ENCODE assay signal across 10 cellular contexts in the genomic region with DNA sequence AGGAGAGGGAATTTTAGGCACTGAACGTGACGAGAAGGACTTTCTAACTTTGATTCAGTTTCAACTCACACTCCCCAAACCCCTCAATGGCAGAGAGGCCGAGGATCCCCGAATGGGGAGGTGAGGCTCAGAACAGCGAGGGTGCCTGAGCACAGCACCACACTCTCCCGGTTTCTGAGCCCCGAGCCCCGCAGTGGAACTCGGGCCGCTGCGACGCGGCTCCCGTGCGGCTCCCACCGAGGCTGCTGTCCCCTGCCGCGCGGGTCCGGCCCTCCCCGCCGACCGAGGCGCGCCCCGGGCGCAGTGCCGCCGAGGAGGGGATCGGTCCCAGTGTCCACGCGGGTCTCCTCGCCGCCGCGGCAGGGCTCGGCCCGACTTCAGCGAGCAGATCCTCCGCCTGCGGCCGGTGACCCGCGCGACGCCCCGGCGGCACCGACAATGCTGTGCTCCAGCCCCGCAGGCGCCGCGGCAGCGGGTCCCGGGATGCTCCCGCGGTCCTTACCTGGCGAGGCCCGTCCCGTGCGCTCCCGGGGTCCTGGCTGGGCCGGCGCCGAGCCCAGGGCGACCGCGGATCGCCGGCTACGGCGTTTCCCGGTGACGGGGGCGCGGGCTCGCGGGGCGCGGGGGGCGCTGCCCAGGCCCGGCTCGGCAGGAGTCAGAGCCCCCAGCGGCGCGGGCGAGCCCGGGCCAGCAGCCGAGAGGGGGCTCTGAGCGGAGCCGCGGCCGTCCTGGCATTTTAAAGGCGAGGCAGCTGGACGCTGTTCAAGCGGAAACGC. TPM values are rescaled to one million over a fixed set of nuclear protein-coding genes. Genes with fewer than 3 reads are reported as not detected.
DNase-seq lines count a peak whose midpoint lies in the region; ATAC-seq and TF ChIP-seq lines count a peak whose summit lies in the region.
"Had no signal": no experiment of that assay in that cellular context is flagged by ENCODE, and none has a peak within 500 bp of the region (broad histone marks: within the 10 kb centered on the region; RNA-seq: fewer than 3 reads in every experiment).

TSS of gene CTXND1 (minus strand) at position 709 of the 776 bp plus-strand sequence. CDS start 50,264 bp downstream, outside the sequence.

- peak within 1 kb of the TSS; percentile 27 for H3K4me3 ChIP-seq in mesodermal cell (ENCODE audit: extremely low read depth, insufficient read depth, low read length, poor library complexity, severe bottlenecking)
- peak within 1 kb of the TSS; percentile 44 for H3K4me3 ChIP-seq in upper lobe of right lung

- TF ChIP-seq CTCF in upper lobe of right lung (IDR thresholded peaks at IDR 0.05) = no peak

- H3K27me3 ChIP-seq in upper lobe of right lung = peaks cover 66% of the 10 kb centered on the region

- H3K27ac Mint-ChIP-seq in activated CD4-positive, alpha-beta memory T cell treated with anti-CD3 and anti-CD28 coated beads for 36 hours = no peak within 1 kb of the TSS
- no peak within 1 kb of the TSS for H3K27ac Mint-ChIP-seq in activated CD4-positive, alpha-beta memory T cell treated with anti-CD3 and anti-CD28 coated beads, Interleukin-2, amount 10 ng/mL, durations not matched to agents 7 days and 5 days
- H3K27ac Mint-ChIP-seq: CD4-positive, CD25-positive, alpha-beta regulatory T cell had no signal

- peak within 1 kb of the TSS; percentile 31 for H3K4me3 Mint-ChIP-seq in activated CD4-positive, alpha-beta memory T cell treated with anti-CD3 and anti-CD28 coated beads for 36 hours
- H3K4me3 Mint-ChIP-seq in activated CD4-positive, alpha-beta memory T cell treated with anti-CD3 and anti-CD28 coated beads, Interleukin-2, amount 10 ng/mL, durations not matched to agents 7 days and 5 days = no peak within 1 kb of the TSS

- peaks cover 7% of the 10 kb centered on the region for H3K4me1 Mint-ChIP-seq in activated CD4-positive, alpha-beta memory T cell treated with anti-CD3 and anti-CD28 coated beads for 36 hours (ENCODE audit: low read depth)
- peaks cover 6% of the 10 kb centered on the region for H3K4me1 Mint-ChIP-seq in activated CD4-positive, alpha-beta memory T cell treated with anti-CD3 and anti-CD28 coated beads, Interleukin-2, amount 10 ng/mL, durations not matched to agents 7 days and 5 days

- H3K36me3 Mint-ChIP-seq in activated CD4-positive, alpha-beta memory T cell treated with anti-CD3 and anti-CD28 coated beads for 36 hours = no peaks in the 10 kb centered on the region
- no peaks in the 10 kb centered on the region for H3K36me3 Mint-ChIP-seq in activated CD4-positive, alpha-beta memory T cell treated with anti-CD3 and anti-CD28 coated beads, Interleukin-2, amount 10 ng/mL, durations not matched to agents 7 days and 5 days (ENCODE audit: low read depth)
- H3K36me3 Mint-ChIP-seq: CD4-positive, CD25-positive, alpha-beta regulatory T cell had no signal

- peaks cover 55% of the 10 kb centered on the region for H3K27me3 Mint-ChIP-seq in activated CD4-positive, alpha-beta memory T cell treated with anti-CD3 and anti-CD28 coated beads for 36 hours
- peaks cover 69% of the 10 kb centered on the region for H3K27me3 Mint-ChIP-seq in activated CD4-positive, alpha-beta memory T cell treated with anti-CD3 and anti-CD28 coated beads, Interleukin-2, amount 10 ng/mL, durations not matched to agents 7 days and 5 days

- ATAC-seq in upper lobe of right lung = peak; percentile 68
- no peak for ATAC-seq in GM18502 (IDR thresholded peaks at IDR 0.05; ENCODE audit: poor library complexity, unreplicated experiment)

- CTCF ChIA-PET in activated CD4-positive, alpha-beta memory T cell treated with anti-CD3 and anti-CD28 coated beads for 36 hours (lab: Charles Lee) = no interaction called here
- CTCF ChIA-PET in activated CD4-positive, alpha-beta memory T cell treated with anti-CD3 and anti-CD28 coated beads, Interleukin-2, amount 10 ng/mL, durations not matched to agents 7 days and 5 days (lab: Charles Lee) = no interaction called here

- H3K36me3 ChIP-seq in mesodermal cell (ENCODE audit: control insufficient read depth, insufficient read depth, low read length) (no peaks in the 10 kb centered on the region), upper lobe of right lung (no peaks in the 10 kb centered on the region)

- 1% methylated on average over 65 to 81 of the region's 97 CpGs for WGBS in mesodermal cell (ENCODE audit: insufficient coverage in 2 of 2), 2 experiments

- H3K9me3 ChIP-seq in mesodermal cell (ENCODE audit: control insufficient read depth, low read length) (no peaks in the 10 kb centered on the region), upper lobe of right lung (no peaks in the 10 kb centered on the region)

- no peaks in the 10 kb centered on the region for H3K4me1 ChIP-seq in mesodermal cell (ENCODE audit: control insufficient read depth, insufficient read depth, low read length, poor library complexity, severe bottlenecking)
- H3K4me1 ChIP-seq in upper lobe of right lung = no peaks in the 10 kb centered on the region

- H3K9me3 Mint-ChIP-seq in activated CD4-positive, alpha-beta memory T cell treated with anti-CD3 and anti-CD28 coated beads for 36 hours = no peaks in the 10 kb centered on the region
- H3K9me3 Mint-ChIP-seq in activated CD4-positive, alpha-beta memory T cell treated with anti-CD3 and anti-CD28 coated beads, Interleukin-2, amount 10 ng/mL, durations not matched to agents 7 days and 5 days = no peaks in the 10 kb centered on the region

- DNase-seq in activated CD4-positive, alpha-beta memory T cell treated with anti-CD3 and anti-CD28 coated beads for 36 hours = no peak
- no peak for DNase-seq in activated CD4-positive, alpha-beta memory T cell treated with anti-CD3 and anti-CD28 coated beads, Interleukin-2, amount 10 ng/mL, durations not matched to agents 7 days and 5 days
- peak; percentile 24 for DNase-seq in cortex of kidney (lab: John Stamatoyannopoulos, UW)
- peak; percentile 66 for DNase-seq in upper lobe of right lung
- DNase-seq in H4 (ENCODE audit: low spot score) = no peak
- no peak for DNase-seq in medulla oblongata (ENCODE audit: extremely low spot score)
- DNase-seq: activated CD4-positive, CD25-positive, alpha-beta regulatory T cell treated with anti-CD3 and anti-CD28 coated beads, Interleukin-2, amount 50 U/mL, for 72 hours; CD4-positive, CD25-positive, alpha-beta regulatory T cell had no signal

- POLR2A ChIA-PET in activated CD4-positive, alpha-beta memory T cell treated with anti-CD3 and anti-CD28 coated beads for 36 hours (lab: Charles Lee) = no interaction called here
- POLR2A ChIA-PET in activated CD4-positive, alpha-beta memory T cell treated with anti-CD3 and anti-CD28 coated beads, Interleukin-2, amount 10 ng/mL, durations not matched to agents 7 days and 5 days (lab: Charles Lee) = no interaction called here

- H3K27ac ChIP-seq in mesodermal cell (ENCODE audit: low read depth, low read length, severe bottlenecking) (no peak within 1 kb of the TSS), upper lobe of right lung (no peak within 1 kb of the TSS)

- intact Hi-C loops in activated CD4-positive, alpha-beta memory T cell treated with anti-CD3 and anti-CD28 coated beads for 36 hours (cut with micrococcal nuclease) = no loop called here
- intact Hi-C loops in upper lobe of right lung (cut with DNase I) = no loop called here

RNA-seq across cellular contexts. Expression of gene CTXND1, which starts in this region (rescaled TPM):
- not detected for total RNA-seq in activated CD4-positive, alpha-beta memory T cell treated with anti-CD3 and anti-CD28 coated beads for 36 hours
- total RNA-seq in activated CD4-positive, alpha-beta memory T cell treated with anti-CD3 and anti-CD28 coated beads, Interleukin-2, amount 10 ng/mL, durations not matched to agents 7 days and 5 days = not detected
- polyA plus RNA-seq in mesodermal cell (2013, experiment 1 of 2) = 0.04 TPM
- polyA plus RNA-seq in mesodermal cell (2013, experiment 2 of 2) = not detected
- total RNA-seq in upper lobe of right lung = 1.9 TPM
- total RNA-seq in H4 (2014; rRNA removed; shearing (Covaris generic)) = 0.10 and 0.64 TPM in 2 replicates
- total RNA-seq: CD4-positive, CD25-positive, alpha-beta regulatory T cell had no signal
- polyA plus RNA-seq: CD4-positive, CD25-positive, alpha-beta regulatory T cell had no signal

Comparison
In these comparisons a context has a peak if more than half of its experiments do, and no peak if none do; other contexts are left out.
1. DNase-seq: peak in cortex of kidney (single experiment) and upper lobe of right lung (single experiment); none in activated CD4-positive, alpha-beta memory T cell treated with anti-CD3 and anti-CD28 coated beads for 36 hours (single experiment), activated CD4-positive, alpha-beta memory T cell treated with anti-CD3 and anti-CD28 coated beads, Interleukin-2, amount 10 ng/mL, durations not matched to agents 7 days and 5 days (single experiment), H4 (single experiment) and medulla oblongata (single experiment).